32 cellular contexts compared by ENCODE assay signal in the genomic region with DNA sequence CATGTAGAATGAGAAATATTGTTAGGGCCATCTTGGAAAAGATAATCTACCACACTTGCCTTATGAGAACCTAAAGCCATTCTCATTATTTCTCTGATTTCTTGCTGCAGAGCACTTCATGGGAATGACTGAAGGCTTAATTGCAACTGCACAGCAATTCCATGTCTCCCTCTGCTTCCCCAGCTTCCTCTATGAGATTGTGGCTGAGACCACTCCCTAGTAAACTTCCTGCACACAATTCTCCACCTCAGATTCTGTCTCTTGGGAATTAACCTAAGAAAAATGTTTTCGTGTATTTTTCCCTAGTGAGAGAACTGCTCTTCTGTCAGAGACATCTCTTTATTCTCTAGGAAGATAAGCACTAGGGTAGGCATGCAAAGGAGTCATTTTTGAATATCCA.
"Had no signal": no experiment of that assay in that cellular context is flagged by ENCODE, and none has a peak within 500 bp of the region (broad histone marks: within the 10 kb centered on the region; RNA-seq: fewer than 3 reads in every experiment).

No MANE protein-coding gene starts in this region.

- H3K27ac Mint-ChIP-seq: activated B cell treated with CpG ODN at 0.5 μM for 24 hours; activated CD4-positive, alpha-beta memory T cell treated with anti-CD3 and anti-CD28 coated beads for 36 hours; activated CD4-positive, alpha-beta T cell treated with anti-CD3 and anti-CD28 coated beads, Interleukin-2, amount 10 ng/mL, durations not matched to agents 24 days and 14 days; activated CD8-positive, alpha-beta T cell treated with anti-CD3 and anti-CD28 coated beads for 36 hours; activated naive CD4-positive, alpha-beta T cell treated with anti-CD3 and anti-CD28 coated beads for 36 hours; activated naive CD4-positive, alpha-beta T cell treated with anti-CD3 and anti-CD28 coated beads, Interleukin-2, amount 50 U/mL, for 72 hours; activated naive CD8-positive, alpha-beta T cell treated with anti-CD3 and anti-CD28 coated beads for 36 hours; activated T-cell treated with anti-CD3 and anti-CD28 coated beads, Interleukin-2, amount 50 U/mL, for 72 hours; activated T-helper 1 cell treated with anti-CD3 and anti-CD28 coated beads, Interleukin-12 subunit alpha, Interleukin-12 subunit beta, Interleukin-2, Interleukin-4 antibody, amounts not matched to agents 30 ng/mL and 10 ng/mL and 1 ng/mL, durations not matched to agents 14 hours and 24 hours and 36 hours; activated T-helper 17 cell treated with anti-CD3 and anti-CD28 coated beads, Interleukin-2, amount 50 U/mL, for 72 hours; brain; T-cell; T-helper 17 cell had no signal

- ATAC-seq: activated CD8-positive, alpha-beta T cell treated with anti-CD3 and anti-CD28 coated beads for 36 hours; activated naive CD4-positive, alpha-beta T cell treated with anti-CD3 and anti-CD28 coated beads, Interleukin-2, amount 50 U/mL, for 72 hours; activated T-cell treated with anti-CD3 and anti-CD28 coated beads, Interleukin-2, amount 50 U/mL, for 4 hours; activated T-cell treated with anti-CD3 and anti-CD28 coated beads, Interleukin-2, amount 50 U/mL, for 72 hours; activated T-helper 17 cell treated with anti-CD3 and anti-CD28 coated beads, Interleukin-2, amount 50 U/mL, for 72 hours; T-cell; T-helper 17 cell had no signal

- H3K4me1 Mint-ChIP-seq: activated B cell treated with CpG ODN at 0.5 μM for 24 hours; activated CD4-positive, alpha-beta T cell treated with anti-CD3 and anti-CD28 coated beads, Interleukin-2, amount 10 ng/mL, durations not matched to agents 24 days and 14 days; activated T-helper 17 cell treated with anti-CD3 and anti-CD28 coated beads, Interleukin-2, amount 50 U/mL, for 72 hours; central memory CD8-positive, alpha-beta T cell had no signal

- H3K9me3 Mint-ChIP-seq: activated B cell treated with CpG ODN at 0.5 μM for 24 hours; activated CD4-positive, alpha-beta T cell treated with anti-CD3 and anti-CD28 coated beads, Interleukin-2, amount 10 ng/mL, durations not matched to agents 24 days and 14 days; activated naive CD8-positive, alpha-beta T cell treated with anti-CD3 and anti-CD28 coated beads for 36 hours; activated T-cell treated with anti-CD3 and anti-CD28 coated beads, Interleukin-2, amount 50 U/mL, for 4 hours; activated T-helper 1 cell treated with anti-CD3 and anti-CD28 coated beads, Interleukin-12 subunit alpha, Interleukin-12 subunit beta, Interleukin-2, Interleukin-4 antibody, amounts not matched to agents 30 ng/mL and 10 ng/mL and 1 ng/mL, durations not matched to agents 14 hours and 24 hours and 36 hours; activated T-helper 17 cell treated with anti-CD3 and anti-CD28 coated beads, Interleukin-2, amount 50 U/mL, for 72 hours; central memory CD8-positive, alpha-beta T cell; T-cell had no signal

- DNase-seq: activated B cell treated with CpG ODN at 0.5 μM for 24 hours; activated CD4-positive, alpha-beta memory T cell treated with anti-CD3 and anti-CD28 coated beads for 36 hours; activated CD4-positive, alpha-beta T cell treated with anti-CD3 and anti-CD28 coated beads for 4 hours; activated CD4-positive, alpha-beta T cell treated with anti-CD3 and anti-CD28 coated beads, Interleukin-2, amount 10 ng/mL, durations not matched to agents 24 days and 14 days; activated CD4-positive, alpha-beta T cell treated with anti-CD3 and anti-CD28 coated beads, Interleukin-2, amount 50 U/mL, for 1 hour; activated CD4-positive, alpha-beta T cell treated with anti-CD3 and anti-CD28 coated beads, Interleukin-2, amount 50 U/mL, for 4 hours; activated CD4-positive, CD25-positive, alpha-beta regulatory T cell treated with anti-CD3 and anti-CD28 coated beads, Interleukin-2, amount 50 U/mL, for 72 hours; activated CD8-positive, alpha-beta memory T cell treated with anti-CD3 and anti-CD28 coated beads, Interleukin-2, amount 50 U/mL, for 4 hours; activated CD8-positive, alpha-beta T cell treated with anti-CD3 and anti-CD28 coated beads for 36 hours; activated effector memory CD4-positive, alpha-beta T cell treated with anti-CD3 and anti-CD28 coated beads, Interleukin-2, amount 50 U/mL, for 16 hours; activated gamma-delta T cell treated with Interleukin-2 at 50 U/mL for 16 hours; activated naive CD4-positive, alpha-beta T cell; activated naive CD4-positive, alpha-beta T cell treated with anti-CD3 and anti-CD28 coated beads for 36 hours; activated naive CD4-positive, alpha-beta T cell treated with anti-CD3 and anti-CD28 coated beads, Interleukin-2, amount 50 U/mL, for 16 hours; activated naive CD8-positive, alpha-beta T cell treated with anti-CD3 and anti-CD28 coated beads for 36 hours; activated T-cell treated with anti-CD3 and anti-CD28 coated beads for 4 hours; activated T-cell treated with anti-CD3 and anti-CD28 coated beads, Interleukin-2, amount 50 U/mL, for 1 hour; activated T-cell treated with anti-CD3 and anti-CD28 coated beads, Interleukin-2, amount 50 U/mL, for 4 hours; activated T-cell treated with anti-CD3 and anti-CD28 coated beads, Interleukin-2, amount 50 U/mL, for 72 hours; adrenal gland; amniotic stem cell; aorta; caudate nucleus; cerebellar nuclear complex; T-cell; T-helper 17 cell; T-helper 9 cell had no signal

- H3K4me3 Mint-ChIP-seq: activated B cell treated with CpG ODN at 0.5 μM for 24 hours; activated CD4-positive, alpha-beta memory T cell treated with anti-CD3 and anti-CD28 coated beads for 36 hours; activated CD4-positive, alpha-beta T cell treated with anti-CD3 and anti-CD28 coated beads, Interleukin-2, amount 10 ng/mL, durations not matched to agents 24 days and 14 days; activated CD8-positive, alpha-beta T cell treated with anti-CD3 and anti-CD28 coated beads for 36 hours; activated naive CD4-positive, alpha-beta T cell treated with anti-CD3 and anti-CD28 coated beads for 36 hours; activated naive CD8-positive, alpha-beta T cell treated with anti-CD3 and anti-CD28 coated beads for 36 hours; activated T-cell treated with anti-CD3 and anti-CD28 coated beads, Interleukin-2, amount 50 U/mL, for 4 hours; activated T-cell treated with anti-CD3 and anti-CD28 coated beads, Interleukin-2, amount 50 U/mL, for 72 hours; activated T-helper 1 cell treated with anti-CD3 and anti-CD28 coated beads, Interleukin-12 subunit alpha, Interleukin-12 subunit beta, Interleukin-2, Interleukin-4 antibody, amounts not matched to agents 30 ng/mL and 10 ng/mL and 1 ng/mL, durations not matched to agents 14 hours and 24 hours and 36 hours; activated T-helper 17 cell treated with anti-CD3 and anti-CD28 coated beads, Interleukin-2, amount 50 U/mL, for 72 hours; brain; central memory CD8-positive, alpha-beta T cell; T-cell; T-helper 17 cell had no signal

- H3K36me3 Mint-ChIP-seq: activated CD4-positive, alpha-beta memory T cell treated with anti-CD3 and anti-CD28 coated beads for 36 hours; activated naive CD4-positive, alpha-beta T cell treated with anti-CD3 and anti-CD28 coated beads, Interleukin-2, amount 50 U/mL, for 72 hours; activated naive CD8-positive, alpha-beta T cell treated with anti-CD3 and anti-CD28 coated beads for 36 hours; brain had no signal

- H3K27me3 Mint-ChIP-seq: activated CD4-positive, alpha-beta memory T cell treated with anti-CD3 and anti-CD28 coated beads for 36 hours; activated naive CD8-positive, alpha-beta T cell treated with anti-CD3 and anti-CD28 coated beads for 36 hours; activated T-helper 17 cell treated with anti-CD3 and anti-CD28 coated beads, Interleukin-2, amount 50 U/mL, for 72 hours; brain; central memory CD8-positive, alpha-beta T cell; T-helper 17 cell had no signal
